1 cellular context compared by ENCODE assay signal in genomic region chr4:110196871-110197420, GRCh38.
TF ChIP-seq lines count a peak whose summit lies in the region.

No MANE protein-coding gene starts in this region.

TF ChIP-seq in HepG2, 621 proteins besides CTCF, POLR2A, EP300 and RAD21 (continued from another document and continues in another):
- no peak for TF ChIP-seq MXD3 (CRISPR knock-in tag; IDR thresholded peaks at IDR 0.05)
- no peak for TF ChIP-seq FUBP1 (CRISPR knock-in tag; IDR thresholded peaks at IDR 0.05; ENCODE audit: borderline replicate concordance)
- TF ChIP-seq RBFOX2 (IDR thresholded peaks at IDR 0.05; ENCODE audit: low read depth, low read length), result peak; percentile 87
- TF ChIP-seq MAFF (IDR thresholded peaks at IDR 0.05; ENCODE audit: low read depth, low read length), result no peak
- TF ChIP-seq ATF7-NPFF (CRISPR knock-in tag; IDR thresholded peaks at IDR 0.05; ENCODE audit: low read depth), result no peak
- TF ChIP-seq ESRRA (CRISPR knock-in tag; IDR thresholded peaks at IDR 0.05; ENCODE audit: low read depth), result 0 out of 2 replicates have a peak, but pooled peaks have one; percentile 9
- TF ChIP-seq NFKB2 (CRISPR knock-in tag; IDR thresholded peaks at IDR 0.05; ENCODE audit: borderline replicate concordance), result no peak
- TF ChIP-seq ZNF574 (CRISPR knock-in tag; IDR thresholded peaks at IDR 0.05), result 0 out of 2 replicates have a peak, but pooled peaks have one; percentile 14
- no peak for TF ChIP-seq KLF9 (CRISPR knock-in tag; IDR thresholded peaks at IDR 0.05; ENCODE audit: low read depth)
- no peak for TF ChIP-seq BHLHE40 (IDR thresholded peaks at IDR 0.05; ENCODE audit: low read length)
- TF ChIP-seq ZNF225 (CRISPR knock-in tag; IDR thresholded peaks at IDR 0.05), result 0 out of 2 replicates have a peak, but pooled peaks have one; percentile 20
- no peak for TF ChIP-seq STAT6 (CRISPR knock-in tag; IDR thresholded peaks at IDR 0.05; ENCODE audit: borderline replicate concordance)
- no peak for TF ChIP-seq ZBTB7A (CRISPR knock-in tag; IDR thresholded peaks at IDR 0.05)
- no peak for TF ChIP-seq MXD4 (CRISPR knock-in tag; IDR thresholded peaks at IDR 0.05)
- TF ChIP-seq ZFX (CRISPR knock-in tag; IDR thresholded peaks at IDR 0.05; ENCODE audit: low read depth), result peak; percentile 44; the same call in 1 of the 2 replicates
- TF ChIP-seq ZNF691 (CRISPR knock-in tag; IDR thresholded peaks at IDR 0.05; ENCODE audit: borderline replicate concordance, low read depth), result no peak
- TF ChIP-seq BRCA1 (CRISPR knock-in tag; IDR thresholded peaks at IDR 0.05), result no peak
- TF ChIP-seq ZKSCAN1 (IDR thresholded peaks at IDR 0.05; ENCODE audit: low read length), result no peak
- no peak for TF ChIP-seq HINFP (CRISPR knock-in tag; IDR thresholded peaks at IDR 0.05; ENCODE audit: low read depth)
- TF ChIP-seq PHF8 (CRISPR knock-in tag; IDR thresholded peaks at IDR 0.05), result peak; percentile 52
- TF ChIP-seq YEATS2 (CRISPR knock-in tag; IDR thresholded peaks at IDR 0.05; ENCODE audit: borderline replicate concordance), result no peak
- TF ChIP-seq ZNF652 (CRISPR knock-in tag; IDR thresholded peaks at IDR 0.05; ENCODE audit: borderline replicate concordance, low read depth), result no peak
- no peak for TF ChIP-seq ZNF207 (IDR thresholded peaks at IDR 0.05; ENCODE audit: borderline replicate concordance)
- TF ChIP-seq PATZ1 (CRISPR knock-in tag; IDR thresholded peaks at IDR 0.05), result no peak
- TF ChIP-seq ZNF274 (CRISPR knock-in tag; IDR thresholded peaks at IDR 0.05), result 0 out of 2 replicates have a peak, but pooled peaks have one; percentile 12
- no peak for TF ChIP-seq ARID5B (CRISPR knock-in tag; IDR thresholded peaks at IDR 0.05)
- peak; percentile 45; the same call in 1 of the 2 replicates for TF ChIP-seq ZNF441 (CRISPR knock-in tag; IDR thresholded peaks at IDR 0.05; ENCODE audit: borderline replicate concordance)
- TF ChIP-seq ZNF160 (CRISPR knock-in tag; IDR thresholded peaks at IDR 0.05), result no peak
- TF ChIP-seq PRDM15 (CRISPR knock-in tag; IDR thresholded peaks at IDR 0.05), result 0 out of 2 replicates have a peak, but pooled peaks have one; percentile 2
- no peak for TF ChIP-seq ZFP37 (CRISPR knock-in tag; IDR thresholded peaks at IDR 0.05; ENCODE audit: borderline replicate concordance)
- peak; percentile 29; the same call in 1 of the 2 replicates for TF ChIP-seq ZNF614 (CRISPR knock-in tag; IDR thresholded peaks at IDR 0.05; ENCODE audit: borderline replicate concordance)
- TF ChIP-seq THRA (CRISPR knock-in tag; IDR thresholded peaks at IDR 0.05; ENCODE audit: borderline replicate concordance), result no peak
- TF ChIP-seq CEBPG (CRISPR knock-in tag; IDR thresholded peaks at IDR 0.05), result no peak
- no peak for TF ChIP-seq HNRNPH1 (optimal IDR thresholded peaks at IDR 0.05; ENCODE audit: low read depth, low read length)
- TF ChIP-seq MED1 (CRISPR knock-in tag; IDR thresholded peaks at IDR 0.05), result no peak
- TF ChIP-seq HNRNPL (IDR thresholded peaks at IDR 0.05; ENCODE audit: low read depth, low read length), result no peak
- TF ChIP-seq MIXL1 (CRISPR knock-in tag; IDR thresholded peaks at IDR 0.05), result no peak
